ENCODE assay signal across 18 cellular contexts in the genomic region with DNA sequence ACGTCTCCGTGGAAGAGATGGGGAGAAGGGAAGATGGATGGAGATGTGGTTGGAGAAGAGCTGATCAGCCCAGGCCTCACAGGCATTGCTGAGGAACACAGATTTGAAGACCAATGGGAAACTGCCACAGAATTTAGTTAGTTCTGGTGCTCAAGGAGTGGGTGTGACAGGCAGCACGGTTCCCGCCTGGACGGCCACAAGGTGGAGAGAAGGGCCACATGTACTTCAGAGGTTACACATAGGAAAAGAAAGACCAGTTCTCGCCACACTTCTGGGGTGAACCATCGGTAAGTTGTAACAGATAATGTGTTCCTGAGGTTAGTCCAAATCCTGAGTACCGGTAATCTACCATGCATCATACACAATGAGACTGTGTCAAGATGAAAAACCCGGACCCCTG. TPM values are rescaled to one million over a fixed set of nuclear protein-coding genes. Genes with fewer than 3 reads are reported as not detected.
DNase-seq lines count a peak whose midpoint lies in the region; ATAC-seq, FAIRE-seq and TF ChIP-seq lines count a peak whose summit lies in the region.
"Had no signal": no experiment of that assay in that cellular context is flagged by ENCODE, and none has a peak within 500 bp of the region (broad histone marks: within the 10 kb centered on the region; RNA-seq: fewer than 3 reads in every experiment).

No MANE protein-coding gene starts in this region.

- intact Hi-C loops in HepG2 (cut with micrococcal nuclease; ENCODE audit: unreplicated experiment) (no loop called here), right lobe of liver (cut with DNase I) (no loop called here), K562 (cut with micrococcal nuclease) (no loop called here), adrenal gland (cut with DNase I) (no loop called here)

- in situ Hi-C loops in HepG2 (cut with HindIII; ENCODE audit: extremely low pct_ligation_motif_present, low pct_unique_long_range_greater_than_20kb) (no loop called here), K562 (cut with MboI) (no loop called here)

- H3K27me3 ChIP-seq in HepG2 (ENCODE audit: control insufficient read depth in 1 of 2, insufficient read depth in 2 of 2, low read length in 2 of 2), result no peaks in the 10 kb centered on the region
- no peaks in the 10 kb centered on the region for H3K27me3 ChIP-seq in right lobe of liver
- H3K27me3 ChIP-seq in K562 (ENCODE audit: control insufficient read depth in 2 of 2, insufficient read depth in 2 of 2, low read length in 2 of 2), result peaks cover 12 to 13% of the 10 kb centered on the region in 2 experiments; a peak in 4 of 5 replicates
- no peaks in the 10 kb centered on the region for H3K27me3 ChIP-seq in mesendoderm (ENCODE audit: insufficient read depth, low read length, poor library complexity)
- no peaks in the 10 kb centered on the region for H3K27me3 ChIP-seq in MM.1S (replicated peaks; ENCODE audit: insufficient read depth, low read length)
- H3K27me3 ChIP-seq in adrenal gland, result no peaks in the 10 kb centered on the region
- H3K27me3 ChIP-seq: Peyer's patch had no signal

- POLR2A ChIA-PET in HepG2 (lab: Yijun Ruan, JAX) (no interaction called here), K562 (lab: Yijun Ruan, JAX) (interaction anchor here (0.9 to 2.1 kb wide), 3 partner anchors 13 to 17 kb away, joined by 3 to 5 read pairs (median 3); no protein-coding TSS in a partner anchor)

- H3K27ac ChIP-seq in HepG2 (ENCODE audit: extremely low read length, insufficient read depth, low read length) (no peak overlapping the region), right lobe of liver (no peak overlapping the region), K562 (ENCODE audit: extremely low read depth, low read depth, low read length) (no peak overlapping the region), mesendoderm (ENCODE audit: low read depth, low read length) (no peak overlapping the region), MM.1S (ENCODE audit: low read length) (no peak overlapping the region), adrenal gland (no peak overlapping the region)
- H3K27ac ChIP-seq: Peyer's patch had no signal

- TF ChIP-seq POLR2A in HepG2 (IDR thresholded peaks at IDR 0.05; ENCODE audit: insufficient read depth in 1 of 2, low read depth in 2 of 2, low read length in 2 of 2) (no peak), right lobe of liver (IDR thresholded peaks at IDR 0.05) (no peak), K562 (conservative IDR thresholded peaks at IDR 0.05) (0 out of 2 replicates have a peak, but pooled peaks have one; percentile 1), adrenal gland (IDR thresholded peaks at IDR 0.05) (no peak)

- WGBS in HepG2 (ENCODE audit: low lambda C conversion rate), result 92% methylated on average over 9 of the region's 9 CpGs
- WGBS in right lobe of liver (ENCODE audit: insufficient coverage, low coverage, low lambda C conversion rate, missing lambda C conversion rate), result 93% methylated on average over 7 of the region's 9 CpGs
- WGBS in K562 (ENCODE audit: insufficient coverage, low coverage, missing lambda C conversion rate), result 72% methylated on average over 9 of the region's 9 CpGs
- WGBS in mesendoderm (ENCODE audit: extremely low coverage, insufficient coverage, low lambda C conversion rate), result no CpG with 5 or more reads among the region's 9 CpGs
- WGBS in adrenal gland, 4 donors, result 91 to 98% (median 97%) methylated on average over 9 of the region's 9 CpGs

- H3F3A ChIP-seq in MM.1S (ENCODE audit: insufficient read depth, low read length), result no peaks in the 10 kb centered on the region

- H2BK5ac ChIP-seq in mesendoderm (ENCODE audit: low read length), result no peak overlapping the region

- H2AK5ac ChIP-seq in mesendoderm (ENCODE audit: low read length), result no peak overlapping the region

- TF ChIP-seq EP300 in HepG2 (IDR thresholded peaks at IDR 0.05; ENCODE audit: low read depth in 2 of 2, low read length in 2 of 2) (no peak), HepG2 (CRISPR knock-in tag; IDR thresholded peaks at IDR 0.05; ENCODE audit: borderline replicate concordance) (no peak), K562 (IDR thresholded peaks at IDR 0.05; ENCODE audit: low read length) (no peak)

- FAIRE-seq in HepG2 (lab: Jason Lieb, UNC), result no peak
- no peak for FAIRE-seq in K562 (lab: Jason Lieb, UNC)

- DNase-seq in HepG2 (ENCODE audit: low spot score), result no peak
- DNase-seq in right lobe of liver, result no peak
- no peak for DNase-seq in K562 (ENCODE audit: extremely low read depth in 1 of 4, low spot score in 3 of 4)
- DNase-seq in mesendoderm, result peak; percentile 23
- no peak for DNase-seq in MM.1S
- DNase-seq in middle frontal gyrus (ENCODE audit: extremely low spot score, low spot score), result no peak
- DNase-seq in activated naive CD4-positive, alpha-beta T cell (lab: John Stamatoyannopoulos, UW), result no peak
- no peak for DNase-seq in adrenal gland
- DNase-seq: CD4-positive, alpha-beta T cell; DMS53; H9; KBM-7; NCI-H1105 treated with DMSO at 0.1 percent for 48 hours; NCI-H1694; Peyer's patch had no signal

- H3K4me1 ChIP-seq in HepG2 (ENCODE audit: insufficient read depth, low read length), result no peaks in the 10 kb centered on the region
- no peaks in the 10 kb centered on the region for H3K4me1 ChIP-seq in right lobe of liver
- no peaks in the 10 kb centered on the region for H3K4me1 ChIP-seq in K562 (replicated peaks in 1 of 2; ENCODE audit: control insufficient read depth in 2 of 2, insufficient read depth in 2 of 2, low read length in 2 of 2)
- H3K4me1 ChIP-seq in mesendoderm (ENCODE audit: control insufficient read depth, low read depth, low read length), result no peaks in the 10 kb centered on the region
- H3K4me1 ChIP-seq in MM.1S (ENCODE audit: low read length), result no peaks in the 10 kb centered on the region
- H3K4me1 ChIP-seq in adrenal gland (replicated peaks in 1 of 2), result no peaks in the 10 kb centered on the region
- H3K4me1 ChIP-seq: Peyer's patch had no signal

- TF ChIP-seq CTCF in HepG2 (CRISPR knock-in tag; IDR thresholded peaks at IDR 0.05), result no peak
- no peak for TF ChIP-seq CTCF in right lobe of liver (IDR thresholded peaks at IDR 0.05)
- TF ChIP-seq CTCF in K562 (IDR thresholded peaks at IDR 0.05 in 2 of 3, conservative IDR thresholded peaks at IDR 0.05 in 1 of 3; ENCODE audit: insufficient read depth in 2 of 3, low read depth in 1 of 3, low read length in 3 of 3), result no peak
- TF ChIP-seq CTCF in MM.1S (IDR thresholded peaks at IDR 0.05; ENCODE audit: low read length), result no peak
- no peak for TF ChIP-seq CTCF in adrenal gland (IDR thresholded peaks at IDR 0.05)

- no peak overlapping the region for H3K56ac ChIP-seq in mesendoderm (ENCODE audit: low read length)

- no peaks in the 10 kb centered on the region for H3K9me2 ChIP-seq in MM.1S (replicated peaks; ENCODE audit: insufficient read depth, low read length)

- no peak overlapping the region for H3K4me2 ChIP-seq in HepG2 (ENCODE audit: low read depth, low read length)
- no peak overlapping the region for H3K4me2 ChIP-seq in K562 (ENCODE audit: insufficient read depth, low read length)
- H3K4me2 ChIP-seq in mesendoderm (ENCODE audit: low read length), result no peak overlapping the region
- H3K4me2 ChIP-seq in MM.1S (ENCODE audit: low read depth, low read length), result no peak overlapping the region

- H4K20me1 ChIP-seq in HepG2 (ENCODE audit: insufficient read depth, low read length), result no peaks in the 10 kb centered on the region
- H4K20me1 ChIP-seq in K562 (replicated peaks; ENCODE audit: control insufficient read depth, insufficient read depth, low read length), result no peaks in the 10 kb centered on the region
- no peaks in the 10 kb centered on the region for H4K20me1 ChIP-seq in MM.1S (ENCODE audit: insufficient read depth, low read length)

- CTCF ChIA-PET in HepG2 (lab: Yijun Ruan, JAX; ENCODE audit: low intra/inter-chr PET ratio, low total read pairs) (no interaction called here), K562 (lab: Yijun Ruan, JAX; ENCODE audit: low intra/inter-chr PET ratio) (no interaction called here)

- H3K4ac ChIP-seq in mesendoderm (ENCODE audit: low read depth, low read length), result no peak overlapping the region

- H3K4me3 ChIP-seq in HepG2 (replicated peaks in 1 of 3; ENCODE audit: insufficient read depth in 1 of 3, low read depth in 2 of 3, low read length in 3 of 3) (no peak overlapping the region), right lobe of liver (no peak overlapping the region), K562 (no peak overlapping the region), mesendoderm (ENCODE audit: low read length) (no peak overlapping the region), MM.1S (ENCODE audit: low read length) (no peak overlapping the region), adrenal gland (no peak overlapping the region)
- H3K4me3 ChIP-seq: Peyer's patch had no signal

- TF ChIP-seq RAD21 in HepG2 (CRISPR knock-in tag; IDR thresholded peaks at IDR 0.05), result no peak
- TF ChIP-seq RAD21 in K562 (CRISPR knock-in tag; conservative IDR thresholded peaks at IDR 0.05 in 1 of 2, IDR thresholded peaks at IDR 0.05 in 1 of 2), result no peak

- no peak overlapping the region for H3K23ac ChIP-seq in mesendoderm (ENCODE audit: low read length)

- H3K79me1 ChIP-seq in mesendoderm (ENCODE audit: low read length), result no peaks in the 10 kb centered on the region

- no peak overlapping the region for H4K5ac ChIP-seq in mesendoderm (ENCODE audit: low read length)

- no peak overlapping the region for H2BK15ac ChIP-seq in mesendoderm (replicated peaks; ENCODE audit: low read depth)

- H2BK120ac ChIP-seq in mesendoderm (ENCODE audit: low read depth, low read length), result no peak overlapping the region

- ATAC-seq in HepG2 (peak; percentile 24; the same call in 2 of the 3 replicates), right lobe of liver (no peak), K562 (peak; percentile 28; the same call in 1 of the 3 replicates)

- H3K79me2 ChIP-seq in HepG2 (ENCODE audit: insufficient read depth, low read length), result no peaks in the 10 kb centered on the region
- H3K79me2 ChIP-seq in K562 (ENCODE audit: control insufficient read depth, insufficient read depth, low read length), result no peaks in the 10 kb centered on the region
- no peaks in the 10 kb centered on the region for H3K79me2 ChIP-seq in mesendoderm (ENCODE audit: control insufficient read depth, insufficient read depth, low read length)
- no peaks in the 10 kb centered on the region for H3K79me2 ChIP-seq in MM.1S (ENCODE audit: low read length)

- H3K36me3 ChIP-seq in HepG2 (replicated peaks in 1 of 2; ENCODE audit: control insufficient read depth in 1 of 2, insufficient read depth in 2 of 2, low read length in 2 of 2) (peaks cover under 1 to 1% of the 10 kb centered on the region in 2 experiments), right lobe of liver (no peaks in the 10 kb centered on the region), K562 (ENCODE audit: control insufficient read depth, insufficient read depth, low read length) (peaks cover 5% of the 10 kb centered on the region; the same call in 1 of the 3 replicates), mesendoderm (ENCODE audit: control insufficient read depth, insufficient read depth, low read length) (no peaks in the 10 kb centered on the region), MM.1S (replicated peaks; ENCODE audit: insufficient read depth, low read length) (no peaks in the 10 kb centered on the region), adrenal gland (replicated peaks in 1 of 2) (peaks cover 0 to 4% of the 10 kb centered on the region in 2 donors)

- no peak overlapping the region for H3K18ac ChIP-seq in mesendoderm (ENCODE audit: low read length)

- no peaks in the 10 kb centered on the region for H3K9me3 ChIP-seq in HepG2 (ENCODE audit: low read length)
- H3K9me3 ChIP-seq in right lobe of liver, result no peaks in the 10 kb centered on the region
- no peaks in the 10 kb centered on the region for H3K9me3 ChIP-seq in K562 (replicated peaks; ENCODE audit: control insufficient read depth, insufficient read depth, low read depth, low read length)
- no peaks in the 10 kb centered on the region for H3K9me3 ChIP-seq in MM.1S (replicated peaks; ENCODE audit: insufficient read depth, low read length)
- H3K9me3 ChIP-seq in adrenal gland (replicated peaks in 1 of 3), result no peaks in the 10 kb centered on the region
- H3K9me3 ChIP-seq: Peyer's patch had no signal

- no peaks in the 10 kb centered on the region for H3K9me1 ChIP-seq in K562 (ENCODE audit: control insufficient read depth, insufficient read depth, low read length)

- no peak overlapping the region for H4K8ac ChIP-seq in mesendoderm (ENCODE audit: low read depth, low read length)

- BruUV-seq in HepG2 (replicated peaks; lab: Mats Ljungman, UMichigan), result TSS peak; percentile 31
- BruUV-seq in K562 (replicated peaks; lab: Mats Ljungman, UMichigan), result TSS peak; percentile 13

- no peak overlapping the region for H3K9ac ChIP-seq in HepG2 (ENCODE audit: insufficient read depth, low read depth, low read length)
- no peak overlapping the region for H3K9ac ChIP-seq in K562 (ENCODE audit: insufficient read depth in 1 of 2, low read depth in 2 of 2, low read length in 2 of 2)
- H3K9ac ChIP-seq in mesendoderm (ENCODE audit: low read length), result no peak overlapping the region
- H3K9ac ChIP-seq in MM.1S (ENCODE audit: low read length), result no peak overlapping the region

- H2AFZ ChIP-seq in HepG2 (ENCODE audit: low read length) (no peak overlapping the region), K562 (ENCODE audit: low read depth, low read length) (no peak overlapping the region), MM.1S (ENCODE audit: low read length) (no peak overlapping the region)

RNA-seq across cellular contexts. Expression of gene GJD4, which starts 29.5 kb away (rescaled TPM):
- total RNA-seq in HepG2 (2016; rRNA removed; fragmentation: Illumina TruSeq; extraction: Trizol) (not detected in 2 replicates), right lobe of liver (not detected), K562 (2014; rRNA removed) (not detected in 2 replicates), K562 (2014; rRNA removed; fragmentation: Illumina TruSeq; extraction: Trizol) (not detected in 2 replicates), K562 (2015; rRNA removed; fragmentation: Illumina TruSeq; extraction: Trizol) (not detected in 2 replicates), K562 (2021) (not detected in 2 replicates), adrenal gland (not detected)
- total RNA-seq in HepG2 (2016; cell fraction: cytosol; rRNA removed; fragmentation: Illumina TruSeq; extraction: Trizol; ENCODE audit: low read depth), result not detected in 2 replicates
- total RNA-seq in HepG2 (2016; cell fraction: insoluble cytoplasmic fraction; rRNA removed; fragmentation: Illumina TruSeq; extraction: Trizol), result not detected in 2 replicates
- not detected in 2 replicates for total RNA-seq in HepG2 (2016; cell fraction: membrane; rRNA removed; fragmentation: Illumina TruSeq; extraction: Trizol)
- total RNA-seq in HepG2 (2016; cell fraction: nucleus; rRNA removed; fragmentation: Illumina TruSeq; extraction: Trizol), result not detected in 2 replicates
- polyA plus RNA-seq in HepG2 (2011; rRNA removed) (not detected in 2 replicates), K562 (2011; rRNA removed) (not detected in 2 replicates), K562 (2014; fragmentation: Illumina TruSeq; extraction: Trizol) (not detected in 2 replicates), K562 (2014; fragmentation: Nextera tagmentation; extraction: Ambion mirVana) (not detected), K562 (2014; rRNA removed) (not detected in 2 replicates), adrenal gland (not detected)
- polyA plus RNA-seq in HepG2 (2011; cell fraction: cytosol; rRNA removed), result not detected in 2 replicates
- not detected in 2 replicates for polyA plus RNA-seq in HepG2 (2011; cell fraction: nucleus; rRNA removed)
- not detected in 2 replicates for polyA plus RNA-seq in HepG2 (2012)
- not detected in 2 replicates for polyA plus RNA-seq in HepG2 (2016; cell fraction: cytosol; fragmentation: Illumina TruSeq; extraction: Trizol; ENCODE audit: low read depth)
- polyA plus RNA-seq in HepG2 (2016; cell fraction: insoluble cytoplasmic fraction; fragmentation: Illumina TruSeq; extraction: Trizol; ENCODE audit: low read depth), result not detected in 2 replicates
- polyA plus RNA-seq in HepG2 (2016; cell fraction: membrane; fragmentation: Illumina TruSeq; extraction: Trizol; ENCODE audit: low read depth), result not detected in 2 replicates
- not detected in 2 replicates for polyA plus RNA-seq in HepG2 (2016; cell fraction: nucleus; fragmentation: Illumina TruSeq; extraction: Trizol; ENCODE audit: insufficient read depth, low read depth)
- not detected in 2 replicates for polyA minus RNA-seq in HepG2 (2011; rRNA and poly(A)+ RNA removed; ENCODE audit: low replicate concordance)
- not detected in 2 replicates for polyA minus RNA-seq in HepG2 (2011; cell fraction: cytosol; rRNA and poly(A)+ RNA removed)
- not detected in 2 replicates for polyA minus RNA-seq in HepG2 (2011; cell fraction: nucleus; rRNA and poly(A)+ RNA removed)
- not detected in 2 replicates for total RNA-seq in K562 (2011; cell fraction: chromatin; rRNA removed; ENCODE audit: low replicate concordance)
- total RNA-seq in K562 (2011; cell fraction: nucleolus; rRNA removed), result not detected in 2 replicates
- not detected in 2 replicates for total RNA-seq in K562 (2011; cell fraction: nucleoplasm; rRNA removed)
- polyA plus RNA-seq in K562 (2011; cell fraction: cytosol; rRNA removed), result not detected in 2 replicates
- polyA plus RNA-seq in K562 (2011; cell fraction: nucleus; rRNA removed), result not detected in 2 replicates
- 0.07 TPM in 1 of 2 replicates, not detected in the other for polyA plus RNA-seq in K562 (2012)
- polyA minus RNA-seq in K562 (2011; rRNA and poly(A)+ RNA removed), result not detected in 2 replicates
- not detected in 2 replicates for polyA minus RNA-seq in K562 (2011; cell fraction: cytosol; rRNA and poly(A)+ RNA removed)
- not detected in 2 replicates for polyA minus RNA-seq in K562 (2011; cell fraction: nucleus; rRNA and poly(A)+ RNA removed)
- polyA plus RNA-seq in mesendoderm (2013, experiment 1 of 2), result 0.03 TPM
- 0.03 TPM for polyA plus RNA-seq in mesendoderm (2013, experiment 2 of 2)
- total RNA-seq: A172; CD4-positive, alpha-beta T cell; H9; NCI-H460; Peyer's patch had no signal
- polyA plus RNA-seq: BJ had no signal

Comparison
In these comparisons a context has a peak if more than half of its experiments do, and no peak if none do; other contexts are left out.
1. ATAC-seq: peak in HepG2 (single experiment) and K562 (single experiment); none in right lobe of liver (0 of 4).
2. Of the 241 proteins assayed by ChIP-seq in both HepG2 and K562: peak only in HepG2: none; only in K562: POLR2A; in both: none; in neither: 240.